Comparison of ENCODE assay signal across 1 cellular context in the genomic region with DNA sequence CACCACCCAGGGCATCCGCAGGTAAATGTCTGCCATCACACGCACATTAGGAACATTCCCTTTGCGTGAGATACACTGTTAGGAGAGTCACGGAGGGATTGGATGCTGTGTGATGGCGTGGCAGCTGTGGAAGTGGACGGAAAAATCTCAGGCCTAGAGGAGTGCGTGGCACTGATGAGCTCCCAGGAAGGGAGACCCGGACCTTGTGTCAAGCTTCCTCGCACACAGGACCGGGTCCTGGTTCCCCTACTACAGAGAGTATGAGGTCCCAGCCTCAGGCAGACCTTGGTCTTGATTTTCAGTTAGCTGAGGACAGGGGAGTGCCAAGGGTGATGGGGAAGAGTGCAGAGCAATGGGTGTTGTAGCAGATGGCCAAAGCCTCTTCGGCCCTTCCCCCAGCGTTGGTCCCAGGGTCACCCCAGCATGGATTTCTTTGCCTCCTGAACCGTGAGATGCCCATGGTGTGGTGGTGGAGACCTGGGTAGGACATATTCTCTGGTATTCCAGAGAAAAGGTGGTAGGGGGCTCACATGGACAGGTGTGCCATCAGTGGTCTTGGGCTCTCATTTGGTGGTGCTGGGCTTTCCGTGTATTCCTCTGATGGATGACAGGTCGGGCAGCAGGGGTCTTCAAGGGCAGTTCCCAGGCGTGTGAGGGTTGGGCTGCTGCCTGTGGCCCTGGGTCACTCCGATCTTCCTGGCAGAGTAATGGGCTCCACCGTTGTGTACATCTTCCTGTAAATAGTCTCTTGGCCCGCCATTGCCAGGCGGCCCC.
TF ChIP-seq lines count a peak whose summit lies in the region.

No MANE protein-coding gene starts in this region.

TF ChIP-seq in IMR-90, 13 proteins besides CTCF, POLR2A, EP300 and RAD21:
- no peak for TF ChIP-seq CHD1 (IDR thresholded peaks at IDR 0.05; ENCODE audit: low read depth, low read length)
- no peak for TF ChIP-seq FOS (IDR thresholded peaks at IDR 0.05; ENCODE audit: low read depth, low read length)
- no peak for TF ChIP-seq NFE2L2 (IDR thresholded peaks at IDR 0.05; ENCODE audit: low read depth, low read length)
- no peak for TF ChIP-seq ELK1 (IDR thresholded peaks at IDR 0.05; ENCODE audit: borderline replicate concordance, low read depth, low read length)
- TF ChIP-seq, protein P1, sequence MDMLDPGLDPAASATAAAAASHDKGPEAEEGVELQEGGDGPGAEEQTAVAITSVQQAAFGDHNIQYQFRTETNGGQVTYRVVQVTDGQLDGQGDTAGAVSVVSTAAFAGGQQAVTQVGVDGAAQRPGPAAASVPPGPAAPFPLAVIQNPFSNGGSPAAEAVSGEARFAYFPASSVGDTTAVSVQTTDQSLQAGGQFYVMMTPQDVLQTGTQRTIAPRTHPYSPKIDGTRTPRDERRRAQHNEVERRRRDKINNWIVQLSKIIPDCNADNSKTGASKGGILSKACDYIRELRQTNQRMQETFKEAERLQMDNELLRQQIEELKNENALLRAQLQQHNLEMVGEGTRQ (IDR thresholded peaks at IDR 0.05; ENCODE audit: low read depth, low read length) = no peak
- TF ChIP-seq SMC3 (IDR thresholded peaks at IDR 0.05; ENCODE audit: low read depth, low read length) = no peak
- TF ChIP-seq BHLHE40 (IDR thresholded peaks at IDR 0.05; ENCODE audit: low read depth, low read length) = no peak
- no peak for TF ChIP-seq MAZ (IDR thresholded peaks at IDR 0.05; ENCODE audit: borderline replicate concordance, low read depth, low read length)
